ENCODE assay signal across 21 cellular contexts in genomic region chr12:28097221-28097620, GRCh38.
DNase-seq lines count a peak whose midpoint lies in the region; ATAC-seq, FAIRE-seq and TF ChIP-seq lines count a peak whose summit lies in the region.
"Had no signal": no experiment of that assay in that cellular context is flagged by ENCODE, and none has a peak within 500 bp of the region (broad histone marks: within the 10 kb centered on the region; RNA-seq: fewer than 3 reads in every experiment).

No MANE protein-coding gene starts in this region.

- in situ Hi-C loops in IMR-90 (cut with MboI; ENCODE audit: low sequenced_read_pairs) = no loop called here

- no peak for TF ChIP-seq POLR2A in IMR-90 (IDR thresholded peaks at IDR 0.05; ENCODE audit: low read depth, low read length)

- no TSS peak for BruUV-seq in IMR-90 (replicated peaks; lab: Mats Ljungman, UMichigan)

- no peaks in the 10 kb centered on the region for H3F3A ChIP-seq in neural progenitor cell (ENCODE audit: low read depth)

- no peak overlapping the region for H4K91ac ChIP-seq in IMR-90 (ENCODE audit: insufficient read depth, low read depth, low read length)

- no peak overlapping the region for H3K56ac ChIP-seq in IMR-90 (ENCODE audit: extremely low read depth, insufficient read depth, low read length)

- no peaks in the 10 kb centered on the region for H3K27me3 Mint-ChIP-seq in neural progenitor cell (ENCODE audit: insufficient read depth, low read depth)
- H3K27me3 Mint-ChIP-seq: B cell had no signal

- TF ChIP-seq RAD21 in IMR-90 (IDR thresholded peaks at IDR 0.05; ENCODE audit: low read length) = no peak

- no peak overlapping the region for H3K9ac ChIP-seq in IMR-90 (ENCODE audit: low read depth, low read length)
- no peak overlapping the region for H3K9ac ChIP-seq in neural progenitor cell
- H3K9ac ChIP-seq: KMS-11 had no signal

- intact Hi-C loops in IMR-90 (cut with micrococcal nuclease) = no loop called here

- no peak for DNase-seq in IMR-90
- DNase-seq in bronchial epithelial cell (ENCODE audit: low read depth) = no peak
- no peak for DNase-seq in neural progenitor cell (ENCODE audit: low spot score)
- DNase-seq in activated naive CD4-positive, alpha-beta T cell treated with anti-CD3 and anti-CD28 coated beads, Interleukin-2, amount 50 U/mL, for 72 hours (ENCODE audit: low spot score in 2 of 2) = no peak
- no peak for DNase-seq in NCI-H1105 (lab: John Stamatoyannopoulos, UW)
- DNase-seq: DMS79, H9, NCI-H1694, NCI-H2171, NCI-H345, NCI-H524, NCI-H774, SW 1271 had no signal

- H3K4ac ChIP-seq in IMR-90 (ENCODE audit: low read depth, low read length) = no peak overlapping the region

- H2BK20ac ChIP-seq in IMR-90 (ENCODE audit: low read depth, low read length) = no peak overlapping the region

- no peak overlapping the region for H3K4me3 ChIP-seq in ACC112 (ENCODE audit: low read depth, low read length)
- H3K4me3 ChIP-seq in IMR-90 (ENCODE audit: insufficient read depth, low read depth, low read length) = no peak overlapping the region
- H3K4me3 ChIP-seq in bronchial epithelial cell (ENCODE audit: low read depth, low read length) = no peak overlapping the region
- no peak overlapping the region for H3K4me3 ChIP-seq in neural progenitor cell
- H3K4me3 ChIP-seq: GM12878 had no signal

- H2AK5ac ChIP-seq in IMR-90 (ENCODE audit: low read depth, low read length) = no peak overlapping the region

- H4K8ac ChIP-seq in IMR-90 (ENCODE audit: low read depth in 2 of 2, low read length in 2 of 2) = no peak overlapping the region

- H3K4me3 Mint-ChIP-seq in neural progenitor cell = no peak overlapping the region
- H3K4me3 Mint-ChIP-seq: B cell, H9 had no signal

- dilution Hi-C loops in IMR-90 (cut with HindIII; ENCODE audit: low sequenced_read_pairs, unreplicated experiment) = no loop called here

- no peaks in the 10 kb centered on the region for H3K36me3 ChIP-seq in ACC112 (ENCODE audit: insufficient read depth, low read length)
- no peaks in the 10 kb centered on the region for H3K36me3 ChIP-seq in IMR-90 (ENCODE audit: control insufficient read depth, insufficient read depth, low read length)
- H3K36me3 ChIP-seq in bronchial epithelial cell (ENCODE audit: control insufficient read depth, insufficient read depth, low read length) = no peaks in the 10 kb centered on the region
- H3K36me3 ChIP-seq in neural progenitor cell = no peaks in the 10 kb centered on the region

- no peaks in the 10 kb centered on the region for H4K20me1 ChIP-seq in IMR-90 (ENCODE audit: insufficient read depth, low read length)
- H4K20me1 ChIP-seq in neural progenitor cell (ENCODE audit: low read depth) = no peaks in the 10 kb centered on the region

- peak; percentile 60 for FAIRE-seq in bronchial epithelial cell (lab: Jason Lieb, UNC)
- FAIRE-seq: A204.1, D721Med, GM12878, RCC 7860 had no signal

- H2BK120ac ChIP-seq in IMR-90 (ENCODE audit: low read depth, low read length) = no peak overlapping the region

- H3K9me3 ChIP-seq in IMR-90 (ENCODE audit: control insufficient read depth, insufficient read depth, low read length) (no peaks in the 10 kb centered on the region), neural progenitor cell (ENCODE audit: low read depth) (no peaks in the 10 kb centered on the region)

- H3K4me1 ChIP-seq in ACC112 (ENCODE audit: control insufficient read depth, insufficient read depth, low read length, unreplicated experiment) = peaks cover 10% of the 10 kb centered on the region
- H3K4me1 ChIP-seq in IMR-90 (ENCODE audit: control insufficient read depth, insufficient read depth, low read length) = no peaks in the 10 kb centered on the region
- H3K4me1 ChIP-seq in neural progenitor cell = no peaks in the 10 kb centered on the region

- no peaks in the 10 kb centered on the region for H3K9me1 ChIP-seq in IMR-90 (ENCODE audit: insufficient read depth, low read length)

- no peak overlapping the region for H3K4me2 ChIP-seq in IMR-90 (ENCODE audit: low read depth, low read length)
- H3K4me2 ChIP-seq in neural progenitor cell = no peak overlapping the region
- H3K4me2 ChIP-seq: KMS-11 had no signal

- no peak overlapping the region for H3K14ac ChIP-seq in IMR-90 (replicated peaks; ENCODE audit: low read depth, low read length)

- H3K36me3 Mint-ChIP-seq in neural progenitor cell = no peaks in the 10 kb centered on the region
- H3K36me3 Mint-ChIP-seq in activated naive CD4-positive, alpha-beta T cell treated with anti-CD3 and anti-CD28 coated beads, Interleukin-2, amount 50 U/mL, for 72 hours = no peaks in the 10 kb centered on the region

- no peaks in the 10 kb centered on the region for H3K9me3 Mint-ChIP-seq in neural progenitor cell
- H3K9me3 Mint-ChIP-seq in activated naive CD4-positive, alpha-beta T cell treated with anti-CD3 and anti-CD28 coated beads, Interleukin-2, amount 50 U/mL, for 72 hours = no peaks in the 10 kb centered on the region
- H3K9me3 Mint-ChIP-seq: H9 had no signal

- H2BK5ac ChIP-seq in IMR-90 (ENCODE audit: low read depth, low read length, poor library complexity, severe bottlenecking) = no peak overlapping the region

- no peak overlapping the region for H3K27ac ChIP-seq in ACC112 (ENCODE audit: low read depth, low read length)
- H3K27ac ChIP-seq in IMR-90 (ENCODE audit: insufficient read depth, low read length) = no peak overlapping the region
- no peak overlapping the region for H3K27ac ChIP-seq in neural progenitor cell
- H3K27ac ChIP-seq: KMS-11 had no signal

- H2AFZ ChIP-seq in ACC112 (ENCODE audit: low read length, unreplicated experiment) = peak overlapping the region; percentile 49
- no peak overlapping the region for H2AFZ ChIP-seq in IMR-90 (replicated peaks; ENCODE audit: low read length, poor library complexity)
- peak overlapping the region; percentile 15 for H2AFZ ChIP-seq in neural progenitor cell (replicated peaks)

- no peak overlapping the region for H2BK15ac ChIP-seq in IMR-90 (ENCODE audit: low read depth, low read length)

- H3K23ac ChIP-seq in IMR-90 (ENCODE audit: low read depth, low read length) = no peak overlapping the region; the same call in 1 of the 2 replicates

- ATAC-seq in IMR-90 (ENCODE audit: low read depth) = peak; percentile 32
- ATAC-seq in activated naive CD4-positive, alpha-beta T cell treated with anti-CD3 and anti-CD28 coated beads, Interleukin-2, amount 50 U/mL, for 72 hours = no peak
- ATAC-seq in GM18511 (IDR thresholded peaks at IDR 0.05; ENCODE audit: unreplicated experiment) = no peak
- ATAC-seq: GM12878 had no signal

- 80% methylated on average over 1 of the region's 3 CpGs; no CpG with 5 or more reads in 1 of the 2 experiments for WGBS in IMR-90 (ENCODE audit: extremely low coverage in 2 of 2, insufficient read length in 1 of 2), 2 experiments

- no peak overlapping the region for H3K27ac Mint-ChIP-seq in neural progenitor cell
- H3K27ac Mint-ChIP-seq in activated naive CD4-positive, alpha-beta T cell treated with anti-CD3 and anti-CD28 coated beads, Interleukin-2, amount 50 U/mL, for 72 hours = no peak overlapping the region
- H3K27ac Mint-ChIP-seq: B cell, H9 had no signal

- TF ChIP-seq CTCF in IMR-90 (conservative IDR thresholded peaks at IDR 0.05; ENCODE audit: low read depth, low read length) (no peak), bronchial epithelial cell (IDR thresholded peaks at IDR 0.05; ENCODE audit: insufficient read depth, low read length, severe bottlenecking) (no peak), neural progenitor cell (IDR thresholded peaks at IDR 0.05) (no peak)

- no peak overlapping the region for H4K5ac ChIP-seq in IMR-90 (ENCODE audit: low read depth, low read length)

- CTCF ChIA-PET in IMR-90 (lab: Yijun Ruan, JAX) = interaction anchor here (0.7 kb wide), 1 partner anchor 1095 kb away, joined by 4 read pairs; no protein-coding TSS in a partner anchor

- POLR2A ChIA-PET in IMR-90 (lab: Charles Lee; ENCODE audit: unreplicated experiment) = no interaction called here

- H2AK9ac ChIP-seq in IMR-90 (replicated peaks; ENCODE audit: low read depth, low read length, poor library complexity) = no peak overlapping the region

- H3K4me1 Mint-ChIP-seq in neural progenitor cell = peaks cover 7% of the 10 kb centered on the region
- H3K4me1 Mint-ChIP-seq: B cell, H9 had no signal

- H3K27me3 ChIP-seq in ACC112 (ENCODE audit: insufficient read depth, low read length) (no peaks in the 10 kb centered on the region), IMR-90 (ENCODE audit: control insufficient read depth, insufficient read depth, low read length) (no peaks in the 10 kb centered on the region), bronchial epithelial cell (ENCODE audit: control insufficient read depth, insufficient read depth, low read length) (no peaks in the 10 kb centered on the region), neural progenitor cell (no peaks in the 10 kb centered on the region)

- H3K18ac ChIP-seq in IMR-90 (ENCODE audit: low read depth, low read length) = no peak overlapping the region

- H3K79me2 ChIP-seq in ACC112 (ENCODE audit: control insufficient read depth, insufficient read depth, low read length, unreplicated experiment) (no peaks in the 10 kb centered on the region), neural progenitor cell (ENCODE audit: low read depth) (no peaks in the 10 kb centered on the region)

- H3K79me1 ChIP-seq in IMR-90 (ENCODE audit: low read depth in 1 of 2, low read length in 2 of 2) = no peaks in the 10 kb centered on the region

TF ChIP-seq in IMR-90, 13 proteins besides CTCF, POLR2A, EP300 and RAD21:
- TF ChIP-seq MAFK (IDR thresholded peaks at IDR 0.05; ENCODE audit: low read depth, low read length) (no peak), FOS (IDR thresholded peaks at IDR 0.05; ENCODE audit: low read depth, low read length) (no peak), MAZ (IDR thresholded peaks at IDR 0.05; ENCODE audit: borderline replicate concordance, low read depth, low read length) (no peak), CEBPB (IDR thresholded peaks at IDR 0.05; ENCODE audit: low read depth, low read length) (no peak), RCOR1 (IDR thresholded peaks at IDR 0.05; ENCODE audit: insufficient replicate concordance, low read length) (no peak), MXI1 (IDR thresholded peaks at IDR 0.05; ENCODE audit: borderline replicate concordance, low read depth, low read length) (no peak), SMC3 (IDR thresholded peaks at IDR 0.05; ENCODE audit: low read depth, low read length) (no peak), USF2 (IDR thresholded peaks at IDR 0.05; ENCODE audit: low read depth, low read length) (no peak)
TF ChIP-seq in IMR-90: peak in this region for 0.
